ENCODE assay signal across 30 cellular contexts in genomic region chr9:98793031-98793430, GRCh38. TPM values are rescaled to one million over a fixed set of nuclear protein-coding genes. Genes with fewer than 3 reads are reported as not detected.
DNase-seq lines count a peak whose midpoint lies in the region; ATAC-seq, FAIRE-seq and TF ChIP-seq lines count a peak whose summit lies in the region.
"Had no signal": no experiment of that assay in that cellular context is flagged by ENCODE, and none has a peak within 500 bp of the region (broad histone marks: within the 10 kb centered on the region; RNA-seq: fewer than 3 reads in every experiment).

No MANE protein-coding gene starts in this region.

- no peak overlapping the region for H3K27ac ChIP-seq in testis
- H3K27ac ChIP-seq: esophagus squamous epithelium, GM23248, pancreas had no signal

- DNase-seq in COLO668 (lab: John Stamatoyannopoulos, UW; ENCODE audit: unreplicated experiment) (peak; percentile 15), H7 (peak; percentile 10), RCC 7860 (ENCODE audit: low spot score) (peak; percentile 30), testis (peak; percentile 6), cardiac septum (ENCODE audit: low spot score) (no peak), NCI-H2227 (lab: John Stamatoyannopoulos, UW; ENCODE audit: unreplicated experiment) (no peak)
- DNase-seq: activated CD4-positive, CD25-positive, alpha-beta regulatory T cell treated with anti-CD3 and anti-CD28 coated beads, Interleukin-2, amount 50 U/mL, for 72 hours; activated CD8-positive, alpha-beta T cell treated with anti-CD3 and anti-CD28 coated beads for 36 hours; activated gamma-delta T cell treated with Interleukin-2 at 50 U/mL for 16 hours; activated naive CD8-positive, alpha-beta T cell treated with anti-CD3 and anti-CD28 coated beads, Interleukin-2, amount 50 U/mL, for 24 hours; activated T-cell treated with anti-CD3 and anti-CD28 coated beads, Interleukin-2, amount 50 U/mL, for 24 hours; CD4-positive, alpha-beta T cell; central memory CD4-positive, alpha-beta T cell; esophagus squamous epithelium; GM23248; HFFc6; Kasumi-1; NCI-H1048; NCI-H524 treated with DMSO at 0.1 percent for 48 hours; pancreas; retina; stimulated activated CD4-positive, alpha-beta T cell treated with anti-CD3 and anti-CD28 coated beads, Interleukin-1b, Interleukin-23, amount 100 ng/mL, for 48 hours; stimulated activated CD8-positive, alpha-beta memory T cell treated with anti-CD3 and anti-CD28 coated beads, Interleukin-4, amount 100 ng/mL, for 48 hours; T-helper 2 cell; trophoblast cell had no signal

- H3K9me3 ChIP-seq in testis: no peaks in the 10 kb centered on the region
- H3K9me3 ChIP-seq: esophagus squamous epithelium, pancreas had no signal

- H3K27me3 ChIP-seq in H7 (ENCODE audit: control insufficient read depth, insufficient read depth, low read length) (peaks cover 4% of the 10 kb centered on the region; the same call in 1 of the 2 replicates), testis (no peaks in the 10 kb centered on the region)
- H3K27me3 ChIP-seq: esophagus squamous epithelium, pancreas had no signal

- no peak for TF ChIP-seq CTCF in testis (IDR thresholded peaks at IDR 0.05)

- H3K4me3 ChIP-seq in H7 (ENCODE audit: insufficient read depth, low read depth, low read length) (no peak overlapping the region), testis (no peak overlapping the region)
- H3K4me3 ChIP-seq: esophagus squamous epithelium, GM23248, lung, pancreas, smooth muscle cell had no signal

- TF ChIP-seq POLR2A in testis (IDR thresholded peaks at IDR 0.05): no peak

- intact Hi-C loops in testis (cut with DNase I; ENCODE audit: low total_unique reads) (no loop called here), cardiac septum (cut with DNase I) (no loop called here)

- 93 to 98% methylated on average over 2 of the region's 2 CpGs for WGBS in testis, 2 donors

- H3K4me1 ChIP-seq in testis: peaks cover 11% of the 10 kb centered on the region

- H3K36me3 ChIP-seq in H7 (replicated peaks; ENCODE audit: control insufficient read depth, insufficient read depth, low read length): peaks cover 6% of the 10 kb centered on the region
- no peaks in the 10 kb centered on the region for H3K36me3 ChIP-seq in testis (ENCODE audit: low read depth, missing control alignments)
- H3K36me3 ChIP-seq: pancreas had no signal

- FAIRE-seq in RCC 7860 (lab: Jason Lieb, UNC): no peak
- FAIRE-seq: frontal cortex, pancreas had no signal

- ATAC-seq in HG03135 (IDR thresholded peaks at IDR 0.05; ENCODE audit: unreplicated experiment): no peak
- ATAC-seq: activated CD8-positive, alpha-beta T cell treated with anti-CD3 and anti-CD28 coated beads for 36 hours; activated naive CD8-positive, alpha-beta T cell treated with anti-CD3 and anti-CD28 coated beads, Interleukin-2, amount 50 U/mL, for 24 hours; pancreas; SK-N-SH treated with all-trans-retinoic acid at 6 μM for 48 hours had no signal

RNA-seq across cellular contexts. Expression of gene ANKS6, which starts 3.3 kb away (rescaled TPM):
- 51.0 and 55.8 TPM in 2 replicates for total RNA-seq in H7 (2014; rRNA removed; shearing (Covaris generic))
- total RNA-seq in testis: 10 to 100 TPM; 24.2 to 33.6 TPM
- 12.8 TPM for polyA plus RNA-seq in testis (ENCODE audit: insufficient read depth, low read depth, low replicate concordance)
- total RNA-seq in cardiac septum: 7.6 TPM

RNA-seq across cellular contexts. Expression of gene GALNT12, which starts 14.4 kb away (rescaled TPM):
- 10.6 and 11.4 TPM in 2 replicates for total RNA-seq in H7 (2014; rRNA removed; shearing (Covaris generic))
- 1 to 10 TPM; 6.9 to 8.0 TPM for total RNA-seq in testis
- 7.5 TPM for polyA plus RNA-seq in testis (ENCODE audit: insufficient read depth, low read depth, low replicate concordance)
- 0.38 TPM for total RNA-seq in cardiac septum

Comparison
In these comparisons a context has a peak if more than half of its experiments do, and no peak if none do; other contexts are left out.
1. DNase-seq: peak in COLO668 (single experiment), H7 (single experiment), RCC 7860 (single experiment) and testis (single experiment); none in cardiac septum (single experiment) and NCI-H2227 (single experiment).